In genomic region chrX:72130762-72131231, GRCh38 we compare ENCODE assay signal across 8 cellular contexts. TPM values are rescaled to one million over a fixed set of nuclear protein-coding genes. Genes with fewer than 3 reads are reported as not detected.
DNase-seq lines count a peak whose midpoint lies in the region; TF ChIP-seq lines count a peak whose summit lies in the region.
"Had no signal": no experiment of that assay in that cellular context is flagged by ENCODE, and none has a peak within 500 bp of the region (broad histone marks: within the 10 kb centered on the region; RNA-seq: fewer than 3 reads in every experiment).

No MANE protein-coding gene starts in this region.

- no peaks in the 10 kb centered on the region for H3K79me1 ChIP-seq in mesendoderm (ENCODE audit: low read length)

- H3K56ac ChIP-seq in mesendoderm (ENCODE audit: low read length): peak overlapping the region; percentile 76

- H3K9me3 ChIP-seq in HUES48 (ENCODE audit: control insufficient read depth, insufficient read depth, low read length) (peaks cover 37% of the 10 kb centered on the region), thyroid gland (no peaks in the 10 kb centered on the region)

- H3K4me1 Mint-ChIP-seq in dendritic cell treated with granulocyte-macrophage colony-stimulating factor and Interleukin-4, amounts not matched to agents 40 ng/mL and 50 ng/mL, for 4 days (ENCODE audit: low read depth): peaks cover 59% of the 10 kb centered on the region

- no peak overlapping the region for H2BK15ac ChIP-seq in mesendoderm (replicated peaks; ENCODE audit: low read depth)

- H2BK5ac ChIP-seq in mesendoderm (ENCODE audit: low read length): no peak overlapping the region

- WGBS in mesendoderm (ENCODE audit: extremely low coverage, insufficient coverage, low lambda C conversion rate): no CpG with 5 or more reads among the region's 29 CpGs
- 53% methylated on average over 4 of the region's 29 CpGs; no CpG with 5 or more reads in 1 of the 2 donors for WGBS in thyroid gland, 2 donors

- DNase-seq in mesendoderm (peak; percentile 38), thyroid gland (peak; percentile 23 to 32), NCI-H1105 (lab: John Stamatoyannopoulos, UW) (no peak), hepatic stellate cell (ENCODE audit: low spot score) (no peak), HuH-7 (ENCODE audit: low spot score) (no peak)
- DNase-seq: NCI-H2029 had no signal

- peaks cover 41% of the 10 kb centered on the region for H3K36me3 Mint-ChIP-seq in dendritic cell treated with granulocyte-macrophage colony-stimulating factor and Interleukin-4, amounts not matched to agents 40 ng/mL and 50 ng/mL, for 4 days (ENCODE audit: low read depth)

- peak overlapping the region; percentile 67 for H3K4me3 Mint-ChIP-seq in dendritic cell treated with granulocyte-macrophage colony-stimulating factor and Interleukin-4, amounts not matched to agents 40 ng/mL and 50 ng/mL, for 4 days

- H3K27ac Mint-ChIP-seq in dendritic cell treated with granulocyte-macrophage colony-stimulating factor and Interleukin-4, amounts not matched to agents 40 ng/mL and 50 ng/mL, for 4 days: peak overlapping the region; percentile 82

- H3K23ac ChIP-seq in mesendoderm (ENCODE audit: low read length): no peak overlapping the region

- H3K4me2 ChIP-seq in mesendoderm (ENCODE audit: low read length): peak overlapping the region; percentile 15

- no peaks in the 10 kb centered on the region for H3K27me3 Mint-ChIP-seq in dendritic cell treated with granulocyte-macrophage colony-stimulating factor and Interleukin-4, amounts not matched to agents 40 ng/mL and 50 ng/mL, for 4 days

- TF ChIP-seq CTCF in thyroid gland (IDR thresholded peaks at IDR 0.05): no peak

- H3K36me3 ChIP-seq in HUES48 (ENCODE audit: control insufficient read depth, insufficient read depth, low read length) (no peaks in the 10 kb centered on the region), mesendoderm (ENCODE audit: control insufficient read depth, insufficient read depth, low read length) (no peaks in the 10 kb centered on the region), thyroid gland (no peaks in the 10 kb centered on the region)

- intact Hi-C loops in dendritic cell treated with granulocyte-macrophage colony-stimulating factor and Interleukin-4, amounts not matched to agents 40 ng/mL and 50 ng/mL, for 4 days (cut with micrococcal nuclease): loop anchor here (5.0 kb wide), 1 partner anchor 52 kb away; the partner anchor contains the start of gene PIN4
- intact Hi-C loops in thyroid gland (cut with DNase I): loop anchor here (5.0 kb wide), 1 partner anchor 113 kb away; no protein-coding TSS in a partner anchor

- H3K9ac ChIP-seq in HUES48 (ENCODE audit: low read depth, low read length): no peak overlapping the region
- peak overlapping the region; percentile 68 for H3K9ac ChIP-seq in mesendoderm (ENCODE audit: low read length)

- H3K4me1 ChIP-seq in HUES48 (ENCODE audit: control insufficient read depth, insufficient read depth, low read length) (peaks cover 17% of the 10 kb centered on the region), mesendoderm (ENCODE audit: control insufficient read depth, low read depth, low read length) (no peaks in the 10 kb centered on the region), thyroid gland (peaks cover 6 to 24% of the 10 kb centered on the region in 2 donors)

- TF ChIP-seq POLR2A in thyroid gland (IDR thresholded peaks at IDR 0.05): no peak

- H3K27ac ChIP-seq in HUES48 (ENCODE audit: low read depth, low read length) (no peak overlapping the region), mesendoderm (ENCODE audit: low read depth, low read length) (no peak overlapping the region), thyroid gland (peak overlapping the region in 2 of 3 donors; percentile 57 to 68)

- no peak overlapping the region for H3K4ac ChIP-seq in mesendoderm (ENCODE audit: low read depth, low read length)

- no peaks in the 10 kb centered on the region for H3K9me3 Mint-ChIP-seq in dendritic cell treated with granulocyte-macrophage colony-stimulating factor and Interleukin-4, amounts not matched to agents 40 ng/mL and 50 ng/mL, for 4 days

- peaks cover 71% of the 10 kb centered on the region for H3K27me3 ChIP-seq in HUES48 (ENCODE audit: control insufficient read depth, insufficient read depth, low read length)
- H3K27me3 ChIP-seq in mesendoderm (ENCODE audit: insufficient read depth, low read length, poor library complexity): no peaks in the 10 kb centered on the region
- no peaks in the 10 kb centered on the region for H3K27me3 ChIP-seq in thyroid gland

- no peak overlapping the region for H4K5ac ChIP-seq in mesendoderm (ENCODE audit: low read length)

- no peak overlapping the region for H2AK5ac ChIP-seq in mesendoderm (ENCODE audit: low read length)

- H3K4me3 ChIP-seq in HUES48 (ENCODE audit: low read depth, low read length) (peak overlapping the region; percentile 58), mesendoderm (ENCODE audit: low read length) (no peak overlapping the region), thyroid gland (replicated peaks in 1 of 3) (peak overlapping the region in 2 of 3 donors; percentile 34 to 45)

- H3K18ac ChIP-seq in mesendoderm (ENCODE audit: low read length): peak overlapping the region; percentile 56

- H4K8ac ChIP-seq in mesendoderm (ENCODE audit: low read depth, low read length): no peak overlapping the region

- H3K79me2 ChIP-seq in mesendoderm (ENCODE audit: control insufficient read depth, insufficient read depth, low read length): no peaks in the 10 kb centered on the region

- H2BK120ac ChIP-seq in mesendoderm (ENCODE audit: low read depth, low read length): no peak overlapping the region

RNA-seq across cellular contexts. Expression of gene RTL5, which starts 0.9 kb away (rescaled TPM):
- polyA plus RNA-seq in mesendoderm (2013, experiment 1 of 2): 2.7 TPM
- polyA plus RNA-seq in mesendoderm (2013, experiment 2 of 2): 2.7 TPM
- total RNA-seq in thyroid gland: 1 to 10 TPM; 3.6 to 6.6 (median 5.9) TPM

RNA-seq across cellular contexts. Expression of gene PIN4, which starts 50.8 kb away (rescaled TPM):
- polyA plus RNA-seq in mesendoderm (2013, experiment 1 of 2): 28.0 TPM
- polyA plus RNA-seq in mesendoderm (2013, experiment 2 of 2): 28.9 TPM
- total RNA-seq in thyroid gland: 10 to 100 TPM in 3 of 4 donors, 1 to 10 TPM in 1; 6.2 to 12.6 (median 11.2) TPM

Comparison
In these comparisons a context has a peak if more than half of its experiments do, and no peak if none do; other contexts are left out.
1. H3K27ac ChIP-seq: peak in thyroid gland (2 of 3); none in HUES48 (single experiment) and mesendoderm (single experiment).
2. DNase-seq: peak in mesendoderm (single experiment) and thyroid gland (2 of 2); none in NCI-H1105 (single experiment), hepatic stellate cell (single experiment) and HuH-7 (single experiment).